8 cellular contexts compared by ENCODE assay signal in genomic region chr2:235263205-235264120, GRCh38.
A peak's percentile ranks its signal among the peaks of the same experiment; 100 is the strongest.
DNase-seq lines count a peak whose midpoint lies in the region; ATAC-seq and TF ChIP-seq lines count a peak whose summit lies in the region.

No MANE protein-coding gene starts in this region.

- H3K4me1 ChIP-seq in esophagus muscularis mucosa, result no peaks in the 10 kb centered on the region
- no peaks in the 10 kb centered on the region for H3K4me1 ChIP-seq in muscle layer of duodenum (ENCODE audit: control insufficient read depth in 1 of 2, insufficient read depth in 2 of 2, low read length in 2 of 2)

- POLR2A ChIA-PET in GM10248 (lab: Yijun Ruan, JAX), result no interaction called here

- H3K9me3 ChIP-seq in esophagus muscularis mucosa, result no peaks in the 10 kb centered on the region
- no peaks in the 10 kb centered on the region for H3K9me3 ChIP-seq in muscle layer of duodenum (ENCODE audit: control insufficient read depth in 1 of 2, low read length in 2 of 2)

- no peaks in the 10 kb centered on the region for H3K36me3 Mint-ChIP-seq in activated T-helper 17 cell treated with anti-CD3 and anti-CD28 coated beads, Interleukin-2, amount 50 U/mL, for 72 hours (ENCODE audit: low read depth)

- no peak overlapping the region for H3K4me3 Mint-ChIP-seq in activated T-helper 17 cell treated with anti-CD3 and anti-CD28 coated beads, Interleukin-2, amount 50 U/mL, for 72 hours

- no peak for TF ChIP-seq CTCF in esophagus muscularis mucosa (IDR thresholded peaks at IDR 0.05)
- no peak for TF ChIP-seq CTCF in GM10248 (IDR thresholded peaks at IDR 0.05; ENCODE audit: control extremely low read depth, extremely low read depth, low read depth, missing control alignments)

- no peak for TF ChIP-seq EP300 in esophagus muscularis mucosa (IDR thresholded peaks at IDR 0.05)

- H3K27me3 ChIP-seq in esophagus muscularis mucosa, result peaks cover 0 to 13% (median 0%) of the 10 kb centered on the region in 4 donors
- no peaks in the 10 kb centered on the region for H3K27me3 ChIP-seq in muscle layer of duodenum (ENCODE audit: low read depth, low read length)

- no peak overlapping the region for H3K27ac Mint-ChIP-seq in activated T-helper 17 cell treated with anti-CD3 and anti-CD28 coated beads, Interleukin-2, amount 50 U/mL, for 72 hours

- H3K36me3 ChIP-seq in esophagus muscularis mucosa (no peaks in the 10 kb centered on the region), muscle layer of duodenum (ENCODE audit: control insufficient read depth in 1 of 2, insufficient read depth in 2 of 2, low read length in 2 of 2) (no peaks in the 10 kb centered on the region)

- CTCF ChIA-PET in GM10248 (lab: Yijun Ruan, JAX), result no interaction called here

- DNase-seq in Ammon's horn (ENCODE audit: low spot score) (peak; percentile 88), NCI-H748 treated with DMSO at 0.1 percent for 48 hours (lab: John Stamatoyannopoulos, UW) (peak; percentile 69), esophagus muscularis mucosa (ENCODE audit: extremely low spot score) (no peak), GM10248 (ENCODE audit: extremely low spot score) (no peak)

- intact Hi-C loops in esophagus muscularis mucosa (cut with DNase I), result no loop called here

- H3K27ac ChIP-seq in esophagus muscularis mucosa (replicated peaks in 1 of 4), result peak overlapping the region in 3 of 4 donors; percentile 11 to 38 (median 38)
- H3K27ac ChIP-seq in muscle layer of duodenum (ENCODE audit: low read length), result peak overlapping the region; percentile 72

- H3K4me3 ChIP-seq in esophagus muscularis mucosa, result no peak overlapping the region
- no peak overlapping the region for H3K4me3 ChIP-seq in muscle layer of duodenum (ENCODE audit: low read depth in 1 of 2, low read length in 2 of 2)

- H3K9me3 Mint-ChIP-seq in activated T-helper 17 cell treated with anti-CD3 and anti-CD28 coated beads, Interleukin-2, amount 50 U/mL, for 72 hours, result no peaks in the 10 kb centered on the region

- peaks cover 43% of the 10 kb centered on the region for H3K27me3 Mint-ChIP-seq in activated T-helper 17 cell treated with anti-CD3 and anti-CD28 coated beads, Interleukin-2, amount 50 U/mL, for 72 hours

- TF ChIP-seq POLR2A in esophagus muscularis mucosa (IDR thresholded peaks at IDR 0.05; ENCODE audit: low read depth), result no peak

- no peaks in the 10 kb centered on the region for H3K4me1 Mint-ChIP-seq in activated T-helper 17 cell treated with anti-CD3 and anti-CD28 coated beads, Interleukin-2, amount 50 U/mL, for 72 hours

- 58% methylated on average over 28 of the region's 28 CpGs for WGBS in esophagus muscularis mucosa

- ATAC-seq in HG02763 (IDR thresholded peaks at IDR 0.05; ENCODE audit: unreplicated experiment), result no peak
- ATAC-seq in HG03565 (IDR thresholded peaks at IDR 0.05; ENCODE audit: unreplicated experiment), result no peak
- ATAC-seq in activated T-helper 17 cell treated with anti-CD3 and anti-CD28 coated beads, Interleukin-2, amount 50 U/mL, for 72 hours (replicated peaks), result no peak

Comparison
In these comparisons a context has a peak if more than half of its experiments do, and no peak if none do; other contexts are left out.
1. DNase-seq: peak in Ammon's horn (single experiment) and NCI-H748 treated with DMSO at 0.1 percent for 48 hours (single experiment); none in esophagus muscularis mucosa (single experiment) and GM10248 (single experiment).